Comparison of ENCODE assay signal across 18 cellular contexts in the genomic region with DNA sequence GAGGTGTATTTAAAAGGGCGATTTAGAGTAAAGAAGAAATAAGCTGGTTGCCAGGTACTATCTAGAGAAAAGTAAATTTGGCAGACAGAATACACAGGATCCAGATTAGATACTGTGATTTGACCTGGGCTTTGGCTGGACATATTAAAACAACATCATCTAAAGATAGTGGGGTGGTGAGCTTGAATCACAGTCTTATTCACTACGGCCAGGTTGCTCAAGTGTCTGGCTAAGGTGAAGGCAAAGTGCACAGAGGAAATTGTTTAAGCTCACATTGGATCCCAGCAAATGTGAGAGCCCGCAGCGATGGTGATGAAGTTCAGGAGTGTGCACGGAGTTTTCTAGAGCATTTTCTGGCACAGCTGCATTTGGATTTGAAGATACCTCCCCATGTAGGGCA.
DNase-seq lines count a peak whose midpoint lies in the region; ATAC-seq and TF ChIP-seq lines count a peak whose summit lies in the region.
"Had no signal": no experiment of that assay in that cellular context is flagged by ENCODE, and none has a peak within 500 bp of the region (broad histone marks: within the 10 kb centered on the region; RNA-seq: fewer than 3 reads in every experiment).

No MANE protein-coding gene starts in this region.

- TF ChIP-seq CTCF in KMS-11 (conservative IDR thresholded peaks at IDR 0.05; ENCODE audit: low read depth, low read length) (no peak), brain (conservative IDR thresholded peaks at IDR 0.05) (no peak), gastrocnemius medialis (IDR thresholded peaks at IDR 0.05 in 4 of 5, conservative IDR thresholded peaks at IDR 0.05 in 1 of 5) (no peak), upper lobe of right lung (IDR thresholded peaks at IDR 0.05) (no peak)

- H3K4me1 ChIP-seq in ACC112 (ENCODE audit: control insufficient read depth, insufficient read depth, low read length, unreplicated experiment) (peaks cover 58% of the 10 kb centered on the region), KMS-11 (ENCODE audit: low read depth, poor library complexity, severe bottlenecking) (peaks cover 21% of the 10 kb centered on the region), gastrocnemius medialis (peaks cover 29 to 37% of the 10 kb centered on the region in 2 donors), upper lobe of right lung (no peaks in the 10 kb centered on the region)
- H3K4me1 ChIP-seq: A549, Peyer's patch had no signal

- peak overlapping the region; percentile 83; the same call in 1 of the 2 replicates for H3K27ac ChIP-seq in ACC112 (ENCODE audit: low read depth, low read length)
- H3K27ac ChIP-seq in KMS-11: no peak overlapping the region
- H3K27ac ChIP-seq in gastrocnemius medialis: peak overlapping the region; percentile 20 to 78 (median 62)
- no peak overlapping the region for H3K27ac ChIP-seq in upper lobe of right lung
- H3K27ac ChIP-seq: A549, Peyer's patch had no signal

- H3K9me3 ChIP-seq in gastrocnemius medialis (no peaks in the 10 kb centered on the region), upper lobe of right lung (no peaks in the 10 kb centered on the region)
- H3K9me3 ChIP-seq: A549, Peyer's patch had no signal

- H3K4me2 ChIP-seq in KMS-11: peak overlapping the region; percentile 5; the same call in 1 of the 2 replicates
- H3K4me2 ChIP-seq: A549 had no signal

- no peaks in the 10 kb centered on the region for H3K79me2 ChIP-seq in ACC112 (ENCODE audit: control insufficient read depth, insufficient read depth, low read length, unreplicated experiment)
- H3K79me2 ChIP-seq in KMS-11 (ENCODE audit: insufficient read depth, low read depth): no peaks in the 10 kb centered on the region

- peak overlapping the region in 3 of 5 experiments; percentile 2 to 29 (median 20) for H3K27ac Mint-ChIP-seq in brain
- H3K27ac Mint-ChIP-seq in stimulated activated effector memory CD8-positive, alpha-beta T cell treated with anti-CD3 and anti-CD28 coated beads, Interleukin-12 subunit alpha, Interleukin-12 subunit beta, amount 100 ng/mL, for 72 hours: no peak overlapping the region
- H3K27ac Mint-ChIP-seq: CD4-positive, CD25-positive, alpha-beta regulatory T cell had no signal

- DNase-seq in gastrocnemius medialis (peak; percentile 42 to 53), NCI-H2227 (lab: John Stamatoyannopoulos, UW; ENCODE audit: unreplicated experiment) (no peak), upper lobe of right lung (no peak)
- no peak for DNase-seq in stimulated activated effector memory CD8-positive, alpha-beta T cell treated with anti-CD3 and anti-CD28 coated beads, Interleukin-12 subunit alpha, Interleukin-12 subunit beta, amount 100 ng/mL, for 72 hours (ENCODE audit: low spot score in 2 of 2)
- DNase-seq: CD4-positive, CD25-positive, alpha-beta regulatory T cell; COR-L47; DMS79; MM.1S; NCI-H1048; NCI-H1417 treated with DMSO at 0.1 percent for 48 hours; NCI-H187; NCI-H69; Peyer's patch; Right ventricle myocardium superior had no signal

- intact Hi-C loops in gastrocnemius medialis (cut with DNase I; ENCODE audit: low total_unique reads): loop anchor here (5.0 to 10.0 kb wide), 2 partner anchors 176 to 556 kb away; no protein-coding TSS in a partner anchor
- intact Hi-C loops in upper lobe of right lung (cut with DNase I): no loop called here

- H3K36me3 ChIP-seq in ACC112 (ENCODE audit: insufficient read depth, low read length): no peaks in the 10 kb centered on the region
- H3K36me3 ChIP-seq in KMS-11 (ENCODE audit: insufficient read depth): no peaks in the 10 kb centered on the region
- no peaks in the 10 kb centered on the region for H3K36me3 ChIP-seq in gastrocnemius medialis
- no peaks in the 10 kb centered on the region for H3K36me3 ChIP-seq in upper lobe of right lung
- H3K36me3 ChIP-seq: Peyer's patch had no signal

- H3K9ac ChIP-seq in KMS-11: no peak overlapping the region

- H3K4me3 ChIP-seq in ACC112 (ENCODE audit: low read depth, low read length) (no peak overlapping the region), KMS-11 (IDR thresholded peaks at IDR 0.05; ENCODE audit: insufficient read depth, low read depth, low read length) (no peak overlapping the region), gastrocnemius medialis (no peak overlapping the region), upper lobe of right lung (no peak overlapping the region)
- H3K4me3 ChIP-seq: A549, Peyer's patch had no signal

- no peak for TF ChIP-seq POLR2A in gastrocnemius medialis (IDR thresholded peaks at IDR 0.05)

- no peak overlapping the region for H3K4me3 Mint-ChIP-seq in brain
- no peak overlapping the region for H3K4me3 Mint-ChIP-seq in stimulated activated effector memory CD8-positive, alpha-beta T cell treated with anti-CD3 and anti-CD28 coated beads, Interleukin-12 subunit alpha, Interleukin-12 subunit beta, amount 100 ng/mL, for 72 hours
- H3K4me3 Mint-ChIP-seq: CD4-positive, CD25-positive, alpha-beta regulatory T cell had no signal

- in situ Hi-C loops in gastrocnemius medialis (cut with MboI; ENCODE audit: low sequenced_read_pairs in 4 of 4): no loop called here

- H3K36me3 Mint-ChIP-seq in brain: no peaks in the 10 kb centered on the region
- no peaks in the 10 kb centered on the region for H3K36me3 Mint-ChIP-seq in stimulated activated effector memory CD8-positive, alpha-beta T cell treated with anti-CD3 and anti-CD28 coated beads, Interleukin-12 subunit alpha, Interleukin-12 subunit beta, amount 100 ng/mL, for 72 hours
- H3K36me3 Mint-ChIP-seq: CD4-positive, CD25-positive, alpha-beta regulatory T cell had no signal

- peaks cover 3% of the 10 kb centered on the region for H3K27me3 Mint-ChIP-seq in brain
- H3K27me3 Mint-ChIP-seq: CD4-positive, CD25-positive, alpha-beta regulatory T cell had no signal

- peaks cover 0 to 3% (median 0%) of the 10 kb centered on the region in 5 experiments for H3K9me3 Mint-ChIP-seq in brain
- peaks cover 22% of the 10 kb centered on the region for H3K9me3 Mint-ChIP-seq in stimulated activated effector memory CD8-positive, alpha-beta T cell treated with anti-CD3 and anti-CD28 coated beads, Interleukin-12 subunit alpha, Interleukin-12 subunit beta, amount 100 ng/mL, for 72 hours

- no peak overlapping the region for H2AFZ ChIP-seq in ACC112 (ENCODE audit: low read length, unreplicated experiment)
- H2AFZ ChIP-seq in KMS-11 (ENCODE audit: low read depth): no peak overlapping the region

- H4K20me1 ChIP-seq in KMS-11 (ENCODE audit: insufficient read depth): no peaks in the 10 kb centered on the region

- no peaks in the 10 kb centered on the region for H3K27me3 ChIP-seq in ACC112 (ENCODE audit: insufficient read depth, low read length)
- H3K27me3 ChIP-seq in KMS-11 (ENCODE audit: insufficient read depth, low read depth): no peaks in the 10 kb centered on the region
- H3K27me3 ChIP-seq in gastrocnemius medialis: no peaks in the 10 kb centered on the region
- H3K27me3 ChIP-seq in upper lobe of right lung: no peaks in the 10 kb centered on the region
- H3K27me3 ChIP-seq: Peyer's patch had no signal

- H3K4me1 Mint-ChIP-seq in brain: peaks cover 16% of the 10 kb centered on the region
- H3K4me1 Mint-ChIP-seq in stimulated activated effector memory CD8-positive, alpha-beta T cell treated with anti-CD3 and anti-CD28 coated beads, Interleukin-12 subunit alpha, Interleukin-12 subunit beta, amount 100 ng/mL, for 72 hours: no peaks in the 10 kb centered on the region
- H3K4me1 Mint-ChIP-seq: CD4-positive, CD25-positive, alpha-beta regulatory T cell had no signal

- ATAC-seq in gastrocnemius medialis: peak; percentile 73 to 90
- no peak for ATAC-seq in stimulated activated effector memory CD8-positive, alpha-beta T cell treated with anti-CD3 and anti-CD28 coated beads, Interleukin-12 subunit alpha, Interleukin-12 subunit beta, amount 100 ng/mL, for 72 hours
- no peak for ATAC-seq in upper lobe of right lung
- ATAC-seq: A549 had no signal

Comparison
In these comparisons a context has a peak if more than half of its experiments do, and no peak if none do; other contexts are left out.
1. H3K27ac ChIP-seq: peak in ACC112 (single experiment) and gastrocnemius medialis (4 of 4); none in KMS-11 (single experiment) and upper lobe of right lung (single experiment).
2. ATAC-seq: peak in gastrocnemius medialis (2 of 2); none in stimulated activated effector memory CD8-positive, alpha-beta T cell treated with anti-CD3 and anti-CD28 coated beads, Interleukin-12 subunit alpha, Interleukin-12 subunit beta, amount 100 ng/mL, for 72 hours (single experiment) and upper lobe of right lung (single experiment).
3. DNase-seq: peak in gastrocnemius medialis (2 of 2); none in stimulated activated effector memory CD8-positive, alpha-beta T cell treated with anti-CD3 and anti-CD28 coated beads, Interleukin-12 subunit alpha, Interleukin-12 subunit beta, amount 100 ng/mL, for 72 hours (0 of 2), NCI-H2227 (single experiment) and upper lobe of right lung (single experiment).